Comparison of ENCODE assay signal across 1 cellular context in genomic region chr19:57818378-57818777, GRCh38.
TF ChIP-seq lines count a peak whose summit lies in the region.

No MANE protein-coding gene starts in this region.

TF ChIP-seq in HepG2, 621 proteins besides CTCF, POLR2A, EP300 and RAD21:
- TF ChIP-seq ATF4 (CRISPR knock-in tag; IDR thresholded peaks at IDR 0.05), result no peak
- TF ChIP-seq ZFY (CRISPR knock-in tag; IDR thresholded peaks at IDR 0.05), result 0 out of 2 replicates have a peak, but pooled peaks have one; percentile 20
- no peak for TF ChIP-seq MBNL3 (CRISPR knock-in tag; conservative IDR thresholded peaks at IDR 0.05)
